Comparison of ENCODE assay signal across 20 cellular contexts in the genomic region with DNA sequence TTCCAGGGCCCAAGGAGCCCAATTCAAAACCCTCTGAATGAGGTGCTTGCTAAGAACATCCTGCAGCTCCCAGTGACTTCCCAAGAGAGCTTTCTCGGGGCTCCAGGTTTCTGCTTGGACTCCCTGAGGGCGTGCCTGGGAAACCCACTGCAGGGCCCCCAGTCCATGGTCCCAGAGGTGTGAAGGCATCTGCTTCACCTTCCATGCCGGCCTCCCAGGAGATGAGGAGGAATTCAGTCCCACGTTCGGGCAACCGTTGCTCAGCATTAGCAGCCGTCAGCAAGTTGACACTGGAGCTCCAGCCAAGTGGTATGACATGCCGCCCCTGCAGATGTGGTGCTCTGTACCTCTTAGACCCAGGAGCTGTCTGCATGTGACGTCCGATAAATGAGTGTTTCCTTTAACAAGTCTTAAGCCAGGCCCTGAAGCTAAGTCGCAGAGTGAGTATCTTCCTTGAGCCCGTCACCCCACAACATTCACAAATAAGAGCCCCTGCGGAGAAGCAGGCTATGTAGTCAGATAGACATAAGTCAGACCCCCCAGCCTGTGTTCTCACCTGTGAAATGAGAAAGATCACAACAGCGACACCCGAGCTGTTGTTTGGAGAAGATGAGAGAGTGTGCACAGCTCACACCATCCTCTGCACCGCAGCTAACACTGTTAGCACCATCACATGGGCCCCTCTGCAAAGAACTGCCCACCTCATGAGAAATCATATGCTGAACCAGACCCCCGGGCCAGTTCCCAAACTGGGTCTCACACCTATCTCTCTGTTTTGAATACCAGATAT.
DNase-seq lines count a peak whose midpoint lies in the region; ATAC-seq lines count a peak whose summit lies in the region.
"Had no signal": no experiment of that assay in that cellular context is flagged by ENCODE, and none has a peak within 500 bp of the region (broad histone marks: within the 10 kb centered on the region; RNA-seq: fewer than 3 reads in every experiment).

No MANE protein-coding gene starts in this region.

- H3K27ac ChIP-seq in caudate nucleus (ENCODE audit: low read depth, low read length): no peak overlapping the region
- H3K27ac ChIP-seq: body of pancreas, esophagus squamous epithelium, tibial nerve had no signal

- CTCF ChIA-PET in activated CD4-positive, alpha-beta T cell treated with anti-CD3 and anti-CD28 coated beads, Interleukin-2, amount 10 ng/mL, durations not matched to agents 7 days and 5 days (lab: Charles Lee): interaction anchor here (1.1 to 5.9 kb wide), 5 partner anchors 11 to 44 kb away, joined by 4 to 55 read pairs (median 12); no protein-coding TSS in a partner anchor

- POLR2A ChIA-PET in activated CD4-positive, alpha-beta T cell treated with anti-CD3 and anti-CD28 coated beads, Interleukin-2, amount 10 ng/mL, durations not matched to agents 7 days and 5 days (lab: Charles Lee): no interaction called here

- no peak overlapping the region for H3K4me3 Mint-ChIP-seq in T-helper 17 cell
- peak overlapping the region; percentile 2 for H3K4me3 Mint-ChIP-seq in stimulated activated memory B cell treated with anti-CD40 and anti-IgM and Interleukin-4, amounts not matched to agents 10 μg/mL and 1 μg/mL and 100 μg/mL, for 72 hours
- H3K4me3 Mint-ChIP-seq in activated CD4-positive, alpha-beta T cell treated with anti-CD3 and anti-CD28 coated beads, Interleukin-2, amount 10 ng/mL, durations not matched to agents 7 days and 5 days: no peak overlapping the region
- H3K4me3 Mint-ChIP-seq: mesothelial cell of epicardium had no signal

- no peaks in the 10 kb centered on the region for H3K36me3 Mint-ChIP-seq in T-helper 17 cell (ENCODE audit: low read depth)
- no peaks in the 10 kb centered on the region for H3K36me3 Mint-ChIP-seq in stimulated activated memory B cell treated with anti-CD40 and anti-IgM and Interleukin-4, amounts not matched to agents 10 μg/mL and 1 μg/mL and 100 μg/mL, for 72 hours
- H3K36me3 Mint-ChIP-seq in activated CD4-positive, alpha-beta T cell treated with anti-CD3 and anti-CD28 coated beads, Interleukin-2, amount 10 ng/mL, durations not matched to agents 7 days and 5 days (ENCODE audit: low read depth): no peaks in the 10 kb centered on the region
- H3K36me3 Mint-ChIP-seq: mesothelial cell of epicardium had no signal

- peaks cover 44% of the 10 kb centered on the region for H3K4me1 Mint-ChIP-seq in T-helper 17 cell
- peaks cover 59% of the 10 kb centered on the region for H3K4me1 Mint-ChIP-seq in stimulated activated memory B cell treated with anti-CD40 and anti-IgM and Interleukin-4, amounts not matched to agents 10 μg/mL and 1 μg/mL and 100 μg/mL, for 72 hours
- peaks cover 64% of the 10 kb centered on the region for H3K4me1 Mint-ChIP-seq in activated CD4-positive, alpha-beta T cell treated with anti-CD3 and anti-CD28 coated beads, Interleukin-2, amount 10 ng/mL, durations not matched to agents 7 days and 5 days
- H3K4me1 Mint-ChIP-seq: mesothelial cell of epicardium had no signal

- no peaks in the 10 kb centered on the region for H3K27me3 Mint-ChIP-seq in T-helper 17 cell
- H3K27me3 Mint-ChIP-seq in stimulated activated memory B cell treated with anti-CD40 and anti-IgM and Interleukin-4, amounts not matched to agents 10 μg/mL and 1 μg/mL and 100 μg/mL, for 72 hours: peaks cover 27% of the 10 kb centered on the region
- H3K27me3 Mint-ChIP-seq in activated CD4-positive, alpha-beta T cell treated with anti-CD3 and anti-CD28 coated beads, Interleukin-2, amount 10 ng/mL, durations not matched to agents 7 days and 5 days: no peaks in the 10 kb centered on the region

- peak; percentile 43 for DNase-seq in activated effector memory CD4-positive, alpha-beta T cell treated with anti-CD3 and anti-CD28 coated beads, Interleukin-2, amount 50 U/mL, for 16 hours
- no peak for DNase-seq in activated effector memory CD4-positive, alpha-beta T cell treated with Interleukin-2 at 50 U/mL for 16 hours
- DNase-seq in T-helper 17 cell (no peak), A172 (ENCODE audit: low spot score) (no peak), caudate nucleus (lab: John Stamatoyannopoulos, UW) (no peak)
- no peak for DNase-seq in activated CD4-positive, alpha-beta T cell treated with anti-CD3 and anti-CD28 coated beads, Interleukin-2, amount 10 ng/mL, durations not matched to agents 7 days and 5 days
- DNase-seq: ACHN; activated CD4-positive, alpha-beta T cell treated with anti-CD3 and anti-CD28 coated beads, Interleukin-2, amount 50 U/mL, for 48 hours; activated naive CD4-positive, alpha-beta T cell; body of pancreas; COR-L47; esophagus squamous epithelium; NCI-H2081; NCI-H69; nucleus accumbens; stimulated activated CD4-positive, alpha-beta T cell treated with anti-CD3 and anti-CD28 coated beads, Interleukin-4, amount 100 ng/mL, for 24 hours had no signal

- peak overlapping the region; percentile 77 for H3K27ac Mint-ChIP-seq in T-helper 17 cell
- H3K27ac Mint-ChIP-seq in stimulated activated memory B cell treated with anti-CD40 and anti-IgM and Interleukin-4, amounts not matched to agents 10 μg/mL and 1 μg/mL and 100 μg/mL, for 72 hours: peak overlapping the region; percentile 53
- no peak overlapping the region for H3K27ac Mint-ChIP-seq in activated CD4-positive, alpha-beta T cell treated with anti-CD3 and anti-CD28 coated beads, Interleukin-2, amount 10 ng/mL, durations not matched to agents 7 days and 5 days
- H3K27ac Mint-ChIP-seq: mesothelial cell of epicardium had no signal

- ATAC-seq in HG02623 (IDR thresholded peaks at IDR 0.05; ENCODE audit: unreplicated experiment) (peak; percentile 12), T-helper 17 cell (no peak)
- no peak for ATAC-seq in stimulated activated memory B cell treated with anti-CD40 and anti-IgM and Interleukin-4, amounts not matched to agents 10 μg/mL and 1 μg/mL and 100 μg/mL, for 72 hours
- ATAC-seq: body of pancreas had no signal

- H3K9me3 Mint-ChIP-seq in stimulated activated memory B cell treated with anti-CD40 and anti-IgM and Interleukin-4, amounts not matched to agents 10 μg/mL and 1 μg/mL and 100 μg/mL, for 72 hours: no peaks in the 10 kb centered on the region
- H3K9me3 Mint-ChIP-seq in activated CD4-positive, alpha-beta T cell treated with anti-CD3 and anti-CD28 coated beads, Interleukin-2, amount 10 ng/mL, durations not matched to agents 7 days and 5 days: no peaks in the 10 kb centered on the region
- H3K9me3 Mint-ChIP-seq: mesothelial cell of epicardium had no signal

- H3K9me3 ChIP-seq in T-helper 17 cell (ENCODE audit: control insufficient read depth, low read length, poor library complexity, severe bottlenecking): no peaks in the 10 kb centered on the region
- H3K9me3 ChIP-seq: body of pancreas, esophagus squamous epithelium, tibial nerve had no signal
